15 cellular contexts compared by ENCODE assay signal in genomic region chr2:47501374-47502200, GRCh38.
DNase-seq lines count a peak whose midpoint lies in the region; ATAC-seq and TF ChIP-seq lines count a peak whose summit lies in the region.
"Had no signal": no experiment of that assay in that cellular context is flagged by ENCODE, and none has a peak within 500 bp of the region (broad histone marks: within the 10 kb centered on the region; RNA-seq: fewer than 3 reads in every experiment).

No MANE protein-coding gene starts in this region.

- no peak overlapping the region for H3K4me2 ChIP-seq in GM23338

- H3F3A ChIP-seq in GM23338 (replicated peaks; ENCODE audit: low read depth): no peaks in the 10 kb centered on the region

- ATAC-seq in GM23338: no peak
- ATAC-seq: gastroesophageal sphincter, pancreas had no signal

- no peaks in the 10 kb centered on the region for H3K4me1 ChIP-seq in A673 (ENCODE audit: insufficient read depth, low read length, poor library complexity, severe bottlenecking)
- H3K4me1 ChIP-seq in CD4-positive, alpha-beta memory T cell (ENCODE audit: insufficient read depth, low read length): no peaks in the 10 kb centered on the region
- no peaks in the 10 kb centered on the region for H3K4me1 ChIP-seq in GM23338 (ENCODE audit: insufficient read depth)
- H3K4me1 ChIP-seq in BE2C: no peaks in the 10 kb centered on the region
- H3K4me1 ChIP-seq: gastroesophageal sphincter, pancreas, testis had no signal

- H3K27me3 ChIP-seq in A673 (replicated peaks; ENCODE audit: insufficient read depth, low read depth, low read length, poor library complexity) (no peaks in the 10 kb centered on the region), GM23338 (ENCODE audit: insufficient read depth) (no peaks in the 10 kb centered on the region), BE2C (no peaks in the 10 kb centered on the region)
- no peaks in the 10 kb centered on the region for H3K27me3 ChIP-seq in CD4-positive, alpha-beta memory T cell (ENCODE audit: insufficient read depth, low read length)
- H3K27me3 ChIP-seq: gastroesophageal sphincter, pancreas, testis had no signal

- no peak overlapping the region for H3K4me3 ChIP-seq in A673 (ENCODE audit: low read depth, low read length, poor library complexity, severe bottlenecking)
- no peak overlapping the region for H3K4me3 ChIP-seq in fibroblast of mammary gland (ENCODE audit: control insufficient read depth, low read depth, low read length)
- H3K4me3 ChIP-seq in CD4-positive, alpha-beta memory T cell (ENCODE audit: low read length in 2 of 2): no peak overlapping the region
- no peak overlapping the region for H3K4me3 ChIP-seq in GM23338
- no peak overlapping the region for H3K4me3 ChIP-seq in BE2C (ENCODE audit: low read depth, low read length)
- H3K4me3 ChIP-seq: gastroesophageal sphincter, pancreas, testis had no signal

- H3K36me3 ChIP-seq in A673 (ENCODE audit: insufficient read depth, low read length, poor library complexity, severe bottlenecking): no peaks in the 10 kb centered on the region
- H3K36me3 ChIP-seq in CD4-positive, alpha-beta memory T cell (ENCODE audit: insufficient read depth, low read length): no peaks in the 10 kb centered on the region
- H3K36me3 ChIP-seq in GM23338 (ENCODE audit: insufficient read depth): peaks cover 7% of the 10 kb centered on the region; the same call in 1 of the 2 replicates
- H3K36me3 ChIP-seq in BE2C: no peaks in the 10 kb centered on the region
- H3K36me3 ChIP-seq: gastroesophageal sphincter, pancreas had no signal

- peaks cover 4 to 33% of the 10 kb centered on the region in 2 donors for H3K36me3 Mint-ChIP-seq in CD4-positive, alpha-beta memory T cell
- peaks cover 60% of the 10 kb centered on the region for H3K36me3 Mint-ChIP-seq in GM23338 (ENCODE audit: low read depth)

- H3K4me3 Mint-ChIP-seq in CD4-positive, alpha-beta memory T cell: no peak overlapping the region
- no peak overlapping the region for H3K4me3 Mint-ChIP-seq in GM23338
- H3K4me3 Mint-ChIP-seq: CD4-positive, CD25-positive, alpha-beta regulatory T cell had no signal

- peak; percentile 33 for DNase-seq in A673 (ENCODE audit: low spot score)
- peak; percentile 75 for DNase-seq in HCEC 1CT
- DNase-seq in SW 1271 (lab: John Stamatoyannopoulos, UW): peak; percentile 43 to 79
- DNase-seq in fibroblast of mammary gland (ENCODE audit: low read depth): peak; percentile 64
- DNase-seq in CD4-positive, alpha-beta memory T cell: no peak
- no peak for DNase-seq in GM23338 (ENCODE audit: low spot score)
- DNase-seq in BE2C: no peak
- no peak for DNase-seq in stimulated activated CD4-positive, alpha-beta T cell treated with anti-CD3 and anti-CD28 coated beads, Interleukin-1b, Interleukin-23, amount 100 ng/mL, for 48 hours
- DNase-seq: activated T-cell treated with anti-CD3 and anti-CD28 coated beads for 4 hours, GOT3, NCI-H748 treated with DMSO at 0.1 percent for 48 hours, testis had no signal

- no peak overlapping the region for H3K27ac Mint-ChIP-seq in CD4-positive, alpha-beta memory T cell
- H3K27ac Mint-ChIP-seq in GM23338: no peak overlapping the region
- H3K27ac Mint-ChIP-seq: CD4-positive, CD25-positive, alpha-beta regulatory T cell had no signal

- H3K27ac ChIP-seq in A673 (ENCODE audit: low read depth, low read length, poor library complexity, severe bottlenecking) (no peak overlapping the region), GM23338 (ENCODE audit: low read depth) (no peak overlapping the region)
- no peak overlapping the region for H3K27ac ChIP-seq in CD4-positive, alpha-beta memory T cell (ENCODE audit: low read depth, low read length)
- H3K27ac ChIP-seq: gastroesophageal sphincter, pancreas, testis had no signal

- no TSS peak for BruUV-seq in A673 (replicated peaks; lab: Mats Ljungman, UMichigan)

- CTCF ChIA-PET in A673 (lab: Charles Lee): no interaction called here
- CTCF ChIA-PET in CD4-positive, alpha-beta memory T cell (lab: Charles Lee; ENCODE audit: partially characterized antibody): no interaction called here

- POLR2A ChIA-PET in A673 (lab: Charles Lee; ENCODE audit: low non-redundant PET): no interaction called here
- POLR2A ChIA-PET in CD4-positive, alpha-beta memory T cell (lab: Charles Lee; ENCODE audit: partially characterized antibody): no interaction called here

- TF ChIP-seq CTCF in A673 (conservative IDR thresholded peaks at IDR 0.05; ENCODE audit: low read depth, low read length) (no peak), fibroblast of mammary gland (conservative IDR thresholded peaks at IDR 0.05; ENCODE audit: control insufficient read depth, insufficient read depth, low read depth, low read length) (no peak), GM23338 (conservative IDR thresholded peaks at IDR 0.05; ENCODE audit: low read depth in 2 of 2) (no peak), BE2C (IDR thresholded peaks at IDR 0.05; ENCODE audit: low read depth, low read length) (no peak)

- H3K9me3 Mint-ChIP-seq in CD4-positive, alpha-beta memory T cell: peaks cover 3 to 46% (median 36%) of the 10 kb centered on the region in 8 donors
- H3K9me3 Mint-ChIP-seq in GM23338: peaks cover 57% of the 10 kb centered on the region

- peaks cover 2 to 3% of the 10 kb centered on the region in 2 donors for H3K27me3 Mint-ChIP-seq in CD4-positive, alpha-beta memory T cell
- peaks cover 5% of the 10 kb centered on the region for H3K27me3 Mint-ChIP-seq in GM23338 (ENCODE audit: insufficient read depth, low read depth, poor library complexity)
- H3K27me3 Mint-ChIP-seq: CD4-positive, CD25-positive, alpha-beta regulatory T cell had no signal

- H3K9me3 ChIP-seq in A673 (ENCODE audit: low read depth, low read length, poor library complexity, severe bottlenecking) (peaks cover 14% of the 10 kb centered on the region), BE2C (no peaks in the 10 kb centered on the region; the same call in 1 of the 2 replicates)
- H3K9me3 ChIP-seq in CD4-positive, alpha-beta memory T cell (ENCODE audit: control insufficient read depth in 1 of 2, low read length in 2 of 2): peaks cover 0 to 2% of the 10 kb centered on the region in 2 donors
- H3K9me3 ChIP-seq: pancreas, testis had no signal

- H2AFZ ChIP-seq in GM23338: no peak overlapping the region

- H4K20me1 ChIP-seq in GM23338 (replicated peaks; ENCODE audit: insufficient read depth): no peaks in the 10 kb centered on the region

- H3K79me2 ChIP-seq in GM23338 (replicated peaks; ENCODE audit: insufficient read depth): no peaks in the 10 kb centered on the region

- H3K4me1 Mint-ChIP-seq in CD4-positive, alpha-beta memory T cell: no peaks in the 10 kb centered on the region
- peaks cover 3% of the 10 kb centered on the region; the same call in 2 of the 3 replicates for H3K4me1 Mint-ChIP-seq in GM23338

- no peaks in the 10 kb centered on the region for H3K9me2 ChIP-seq in GM23338 (ENCODE audit: insufficient read depth)

- intact Hi-C loops in A673 (cut with micrococcal nuclease; ENCODE audit: unreplicated experiment): no loop called here
- intact Hi-C loops in CD4-positive, alpha-beta memory T cell (cut with micrococcal nuclease): no loop called here

TF ChIP-seq in GM23338, 12 proteins besides CTCF, POLR2A, EP300 and RAD21 (continues in another document):
- TF ChIP-seq REST (IDR thresholded peaks at IDR 0.05; ENCODE audit: unreplicated experiment) (no peak), CREB1 (CRISPR knock-in tag; IDR thresholded peaks at IDR 0.05; ENCODE audit: low read depth) (no peak), EZH2phosphoT487 (IDR thresholded peaks at IDR 0.05; ENCODE audit: unreplicated experiment) (no peak), NANOG (IDR thresholded peaks at IDR 0.05; ENCODE audit: borderline replicate concordance) (no peak), POLR2AphosphoS5 (IDR thresholded peaks at IDR 0.05; ENCODE audit: low read depth) (no peak), STAT1 (IDR thresholded peaks at IDR 0.05; ENCODE audit: unreplicated experiment) (no peak)

Comparison
In these comparisons a context has a peak if more than half of its experiments do, and no peak if none do; other contexts are left out.
1. DNase-seq: peak in A673 (single experiment), HCEC 1CT (single experiment), SW 1271 (2 of 2) and fibroblast of mammary gland (single experiment); none in CD4-positive, alpha-beta memory T cell (0 of 5), GM23338 (single experiment), BE2C (single experiment) and stimulated activated CD4-positive, alpha-beta T cell treated with anti-CD3 and anti-CD28 coated beads, Interleukin-1b, Interleukin-23, amount 100 ng/mL, for 48 hours (single experiment).